ENCODE assay signal across 13 cellular contexts in genomic region chr1:5286244-5286643, GRCh38.
DNase-seq lines count a peak whose midpoint lies in the region; ATAC-seq and TF ChIP-seq lines count a peak whose summit lies in the region.
"Had no signal": no experiment of that assay in that cellular context is flagged by ENCODE, and none has a peak within 500 bp of the region (broad histone marks: within the 10 kb centered on the region; RNA-seq: fewer than 3 reads in every experiment).

No MANE protein-coding gene starts in this region.

- H3K27me3 Mint-ChIP-seq in CD4-positive, CD25-positive, alpha-beta regulatory T cell = no peaks in the 10 kb centered on the region
- no peaks in the 10 kb centered on the region for H3K27me3 Mint-ChIP-seq in activated CD8-positive, alpha-beta T cell treated with anti-CD3 and anti-CD28 coated beads, Interleukin-2, amount 10 ng/mL, durations not matched to agents 7 days and 5 days (ENCODE audit: low read depth)
- peaks cover 0 to 12% (median 0%) of the 10 kb centered on the region in 5 donors for H3K27me3 Mint-ChIP-seq in naive thymus-derived CD4-positive, alpha-beta T cell

- no peaks in the 10 kb centered on the region for H3K79me2 ChIP-seq in Karpas-422 (ENCODE audit: low read length)

- in situ Hi-C loops in G401 (cut with HindIII; ENCODE audit: low sequenced_read_pairs) = no loop called here

- H3K4me1 ChIP-seq in CD4-positive, CD25-positive, alpha-beta regulatory T cell (ENCODE audit: control insufficient read depth, insufficient read depth, low read length, poor library complexity, severe bottlenecking) = no peaks in the 10 kb centered on the region
- no peaks in the 10 kb centered on the region for H3K4me1 ChIP-seq in Karpas-422 (ENCODE audit: low read length)
- no peaks in the 10 kb centered on the region for H3K4me1 ChIP-seq in naive thymus-derived CD4-positive, alpha-beta T cell (ENCODE audit: control insufficient read depth in 2 of 2, insufficient read depth in 2 of 2, low read length in 2 of 2)
- no peaks in the 10 kb centered on the region for H3K4me1 ChIP-seq in testis
- H3K4me1 ChIP-seq: right lobe of liver had no signal

- no peak for TF ChIP-seq CTCF in testis (IDR thresholded peaks at IDR 0.05)

- CTCF ChIA-PET in activated CD8-positive, alpha-beta T cell treated with anti-CD3 and anti-CD28 coated beads, Interleukin-2, amount 10 ng/mL, durations not matched to agents 7 days and 5 days (lab: Charles Lee) = interaction anchor here (0.6 to 0.8 kb wide), 3 partner anchors 13 to 162 kb away, joined by 3 read pairs; no protein-coding TSS in a partner anchor
- CTCF ChIA-PET in naive thymus-derived CD4-positive, alpha-beta T cell (lab: Charles Lee) = interaction anchor here (0.8 to 2.4 kb wide), 19 partner anchors 12 to 228 kb away, joined by 3 to 12 read pairs (median 3); no protein-coding TSS in a partner anchor

- H3K27ac Mint-ChIP-seq in CD4-positive, CD25-positive, alpha-beta regulatory T cell = peak overlapping the region in 1 of 3 donors; percentile 87
- H3K27ac Mint-ChIP-seq in activated CD8-positive, alpha-beta T cell treated with anti-CD3 and anti-CD28 coated beads, Interleukin-2, amount 10 ng/mL, durations not matched to agents 7 days and 5 days = no peak overlapping the region
- no peak overlapping the region for H3K27ac Mint-ChIP-seq in naive thymus-derived CD4-positive, alpha-beta T cell

- H2AFZ ChIP-seq in Karpas-422 (ENCODE audit: low read length) = no peak overlapping the region

- H3K36me3 Mint-ChIP-seq in CD4-positive, CD25-positive, alpha-beta regulatory T cell = no peaks in the 10 kb centered on the region
- H3K36me3 Mint-ChIP-seq in activated CD8-positive, alpha-beta T cell treated with anti-CD3 and anti-CD28 coated beads, Interleukin-2, amount 10 ng/mL, durations not matched to agents 7 days and 5 days (ENCODE audit: low read depth) = no peaks in the 10 kb centered on the region
- no peaks in the 10 kb centered on the region for H3K36me3 Mint-ChIP-seq in naive thymus-derived CD4-positive, alpha-beta T cell
- H3K36me3 Mint-ChIP-seq: CD14-positive monocyte had no signal

- no peaks in the 10 kb centered on the region for H3K9me2 ChIP-seq in Karpas-422 (replicated peaks; ENCODE audit: insufficient read depth, low read length)

- H3K4me3 Mint-ChIP-seq in CD4-positive, CD25-positive, alpha-beta regulatory T cell = no peak overlapping the region
- H3K4me3 Mint-ChIP-seq in activated CD8-positive, alpha-beta T cell treated with anti-CD3 and anti-CD28 coated beads, Interleukin-2, amount 10 ng/mL, durations not matched to agents 7 days and 5 days = no peak overlapping the region
- no peak overlapping the region for H3K4me3 Mint-ChIP-seq in naive thymus-derived CD4-positive, alpha-beta T cell
- H3K4me3 Mint-ChIP-seq: CD14-positive monocyte had no signal

- H3K9me3 Mint-ChIP-seq in CD4-positive, CD25-positive, alpha-beta regulatory T cell = peaks cover 0 to 2% (median 0%) of the 10 kb centered on the region in 7 donors
- no peaks in the 10 kb centered on the region for H3K9me3 Mint-ChIP-seq in activated CD8-positive, alpha-beta T cell treated with anti-CD3 and anti-CD28 coated beads, Interleukin-2, amount 10 ng/mL, durations not matched to agents 7 days and 5 days (ENCODE audit: insufficient read depth)
- peaks cover 0 to 6% (median 0%) of the 10 kb centered on the region in 11 donors for H3K9me3 Mint-ChIP-seq in naive thymus-derived CD4-positive, alpha-beta T cell

- DNase-seq in CD4-positive, CD25-positive, alpha-beta regulatory T cell = peak in 2 of 3 donors; percentile 46 to 52
- DNase-seq in Karpas-422 = peak; percentile 72
- DNase-seq in activated CD8-positive, alpha-beta T cell treated with anti-CD3 and anti-CD28 coated beads, Interleukin-2, amount 10 ng/mL, durations not matched to agents 7 days and 5 days = peak; percentile 38
- peak in 4 of 9 donors; percentile 6 to 34 (median 22) for DNase-seq in naive thymus-derived CD4-positive, alpha-beta T cell
- DNase-seq in testis = no peak
- no peak for DNase-seq in kidney glomerular epithelial cell (lab: John Stamatoyannopoulos, UW)
- no peak for DNase-seq in G401 (ENCODE audit: low spot score)
- DNase-seq: cortex of kidney, NCI-H1694, right lobe of liver had no signal

- H3K27ac ChIP-seq in CD4-positive, CD25-positive, alpha-beta regulatory T cell (ENCODE audit: insufficient read depth, low read length, poor library complexity, severe bottlenecking) = no peak overlapping the region
- H3K27ac ChIP-seq in Karpas-422 (ENCODE audit: low read length) (no peak overlapping the region), testis (no peak overlapping the region)
- H3K27ac ChIP-seq in naive thymus-derived CD4-positive, alpha-beta T cell (ENCODE audit: low read depth, low read length) = no peak overlapping the region
- H3K27ac ChIP-seq: right lobe of liver, SK-N-MC had no signal

- TF ChIP-seq POLR2A in testis (IDR thresholded peaks at IDR 0.05) = no peak

- H3K27me3 ChIP-seq in CD4-positive, CD25-positive, alpha-beta regulatory T cell (ENCODE audit: control insufficient read depth, insufficient read depth, low read length) = peaks cover 4% of the 10 kb centered on the region
- H3K27me3 ChIP-seq in Karpas-422 (ENCODE audit: low read length) (no peaks in the 10 kb centered on the region), testis (no peaks in the 10 kb centered on the region)
- H3K27me3 ChIP-seq in naive thymus-derived CD4-positive, alpha-beta T cell (ENCODE audit: control insufficient read depth in 2 of 2, insufficient read depth in 2 of 2, low read length in 2 of 2) = no peaks in the 10 kb centered on the region
- H3K27me3 ChIP-seq: right lobe of liver had no signal

- peak in 1 of 2 donors; percentile 43 for ATAC-seq in CD4-positive, CD25-positive, alpha-beta regulatory T cell (ENCODE audit: low read depth in 2 of 2)
- ATAC-seq in activated CD8-positive, alpha-beta T cell treated with anti-CD3 and anti-CD28 coated beads, Interleukin-2, amount 10 ng/mL, durations not matched to agents 7 days and 5 days = no peak
- peak; percentile 18 for ATAC-seq in naive thymus-derived CD4-positive, alpha-beta T cell
- ATAC-seq in GM19351 (IDR thresholded peaks at IDR 0.05; ENCODE audit: unreplicated experiment) = no peak

- WGBS in testis, 2 donors = 57% methylated on average over 2 of the region's 2 CpGs; no CpG with 5 or more reads in 1 of the 2 donors

- POLR2A ChIA-PET in activated CD8-positive, alpha-beta T cell treated with anti-CD3 and anti-CD28 coated beads, Interleukin-2, amount 10 ng/mL, durations not matched to agents 7 days and 5 days (lab: Charles Lee) = interaction anchor here (0.5 kb wide), 1 partner anchor 75 kb away, joined by 3 read pairs; no protein-coding TSS in a partner anchor
- POLR2A ChIA-PET in naive thymus-derived CD4-positive, alpha-beta T cell (lab: Charles Lee) = interaction anchor here (1.5 kb wide), 1 partner anchor 102 kb away, joined by 8 read pairs; no protein-coding TSS in a partner anchor

- H3K9ac ChIP-seq in Karpas-422 (ENCODE audit: low read length) = no peak overlapping the region

- intact Hi-C loops in naive thymus-derived CD4-positive, alpha-beta T cell (cut with micrococcal nuclease) = loop anchor here (1.0 to 10.0 kb wide), 7 partner anchors 65 to 313 kb away; no protein-coding TSS in a partner anchor
- intact Hi-C loops in testis (cut with DNase I; ENCODE audit: low total_unique reads) = no loop called here

- H3K4me3 ChIP-seq in CD4-positive, CD25-positive, alpha-beta regulatory T cell (ENCODE audit: low read depth, low read length) = no peak overlapping the region
- H3K4me3 ChIP-seq in Karpas-422 (ENCODE audit: low read length) (no peak overlapping the region), testis (no peak overlapping the region)
- no peak overlapping the region for H3K4me3 ChIP-seq in naive thymus-derived CD4-positive, alpha-beta T cell (ENCODE audit: low read length)
- H3K4me3 ChIP-seq: right lobe of liver, SK-N-MC had no signal

- H3K4me1 Mint-ChIP-seq in CD4-positive, CD25-positive, alpha-beta regulatory T cell = peaks cover 0 to 17% (median 3%) of the 10 kb centered on the region in 4 donors
- H3K4me1 Mint-ChIP-seq in activated CD8-positive, alpha-beta T cell treated with anti-CD3 and anti-CD28 coated beads, Interleukin-2, amount 10 ng/mL, durations not matched to agents 7 days and 5 days (ENCODE audit: low read depth) = no peaks in the 10 kb centered on the region
- peaks cover 0 to 23% (median 12%) of the 10 kb centered on the region in 7 donors for H3K4me1 Mint-ChIP-seq in naive thymus-derived CD4-positive, alpha-beta T cell
- H3K4me1 Mint-ChIP-seq: CD14-positive monocyte had no signal

- no peaks in the 10 kb centered on the region for H3K9me3 ChIP-seq in CD4-positive, CD25-positive, alpha-beta regulatory T cell (ENCODE audit: control insufficient read depth in 2 of 2, low read length in 2 of 2)
- H3K9me3 ChIP-seq in Karpas-422 (ENCODE audit: low read length) = peaks cover 3% of the 10 kb centered on the region; the same call in 1 of the 2 replicates
- peaks cover 0 to 3% (median 0%) of the 10 kb centered on the region in 3 experiments for H3K9me3 ChIP-seq in naive thymus-derived CD4-positive, alpha-beta T cell (ENCODE audit: control insufficient read depth in 2 of 3, low read length in 3 of 3)
- no peaks in the 10 kb centered on the region for H3K9me3 ChIP-seq in testis
- H3K9me3 ChIP-seq: right lobe of liver had no signal

- no peak overlapping the region for H3K4me2 ChIP-seq in Karpas-422 (ENCODE audit: low read depth, low read length, poor library complexity, severe bottlenecking)

- H4K20me1 ChIP-seq in Karpas-422 (ENCODE audit: insufficient read depth, low read depth, low read length) = no peaks in the 10 kb centered on the region

- H3K36me3 ChIP-seq in CD4-positive, CD25-positive, alpha-beta regulatory T cell (ENCODE audit: control insufficient read depth, insufficient read depth, low read length) = no peaks in the 10 kb centered on the region
- no peaks in the 10 kb centered on the region for H3K36me3 ChIP-seq in Karpas-422 (ENCODE audit: insufficient read depth, low read length)
- H3K36me3 ChIP-seq in naive thymus-derived CD4-positive, alpha-beta T cell (ENCODE audit: control insufficient read depth in 2 of 3, insufficient read depth in 3 of 3, low read length in 3 of 3) = no peaks in the 10 kb centered on the region
- no peaks in the 10 kb centered on the region for H3K36me3 ChIP-seq in testis (ENCODE audit: low read depth, missing control alignments)
- H3K36me3 ChIP-seq: right lobe of liver had no signal

Comparison
In these comparisons a context has a peak if more than half of its experiments do, and no peak if none do; other contexts are left out.
1. DNase-seq: peak in CD4-positive, CD25-positive, alpha-beta regulatory T cell (2 of 3), Karpas-422 (single experiment) and activated CD8-positive, alpha-beta T cell treated with anti-CD3 and anti-CD28 coated beads, Interleukin-2, amount 10 ng/mL, durations not matched to agents 7 days and 5 days (single experiment); none in testis (single experiment), kidney glomerular epithelial cell (single experiment) and G401 (single experiment).